11 cellular contexts compared by ENCODE assay signal in genomic region chr1:205351984-205352713, GRCh38. TPM values are rescaled to one million over a fixed set of nuclear protein-coding genes. Genes with fewer than 3 reads are reported as not detected.
DNase-seq lines count a peak whose midpoint lies in the region; ATAC-seq and TF ChIP-seq lines count a peak whose summit lies in the region.
"Had no signal": no experiment of that assay in that cellular context is flagged by ENCODE, and none has a peak within 500 bp of the region (broad histone marks: within the 10 kb centered on the region; RNA-seq: fewer than 3 reads in every experiment).

No MANE protein-coding gene starts in this region.

- TF ChIP-seq RAD21 in neural cell (conservative IDR thresholded peaks at IDR 0.05), result no peak

- 87 to 88% methylated on average over 11 of the region's 11 CpGs for WGBS in thyroid gland, 2 donors

- H4K20me1 ChIP-seq in neural cell (ENCODE audit: insufficient read depth), result no peaks in the 10 kb centered on the region

- H3F3A ChIP-seq in neural cell (ENCODE audit: insufficient read depth, low read length, poor library complexity, severe bottlenecking), result peaks cover 9% of the 10 kb centered on the region

- H3K9ac ChIP-seq in neural cell (ENCODE audit: low read length), result peak overlapping the region; percentile 45

- DNase-seq in H4 (ENCODE audit: low spot score) (peak; percentile 37), NCI-H2171 treated with DMSO at 0.1 percent for 48 hours (lab: John Stamatoyannopoulos, UW) (peak; percentile 99), thyroid gland (no peak), lower lobe of right lung (no peak)
- DNase-seq: activated effector memory CD4-positive, alpha-beta T cell treated with anti-CD3 and anti-CD28 coated beads, Interleukin-2, amount 50 U/mL, for 16 hours; stimulated activated CD4-positive, alpha-beta T cell treated with anti-CD3 and anti-CD28 coated beads, Interleukin-2, amount 100 ng/mL, for 48 hours had no signal

- H3K4me2 ChIP-seq in neural cell (ENCODE audit: low read length), result no peak overlapping the region

- H3K36me3 ChIP-seq in neural cell (ENCODE audit: insufficient read depth, low read length) (no peaks in the 10 kb centered on the region), thyroid gland (no peaks in the 10 kb centered on the region), lower lobe of right lung (no peaks in the 10 kb centered on the region)

- no peaks in the 10 kb centered on the region for H3K27me3 Mint-ChIP-seq in brain

- H3K27ac ChIP-seq in neural cell (ENCODE audit: low read length) (peak overlapping the region; percentile 60), thyroid gland (no peak overlapping the region), lower lobe of right lung (no peak overlapping the region)

- H3K79me2 ChIP-seq in neural cell (replicated peaks; ENCODE audit: insufficient read depth, low read length), result peaks cover 6% of the 10 kb centered on the region

- ATAC-seq in lower lobe of right lung (no peak), HG03139 (IDR thresholded peaks at IDR 0.05; ENCODE audit: unreplicated experiment) (no peak), GM21723 (IDR thresholded peaks at IDR 0.05; ENCODE audit: unreplicated experiment) (no peak)

- H3K36me3 Mint-ChIP-seq in brain, result no peaks in the 10 kb centered on the region

- H3K4me1 ChIP-seq in thyroid gland, result peaks cover 8 to 16% of the 10 kb centered on the region in 2 donors
- H3K4me1 ChIP-seq in lower lobe of right lung, result peaks cover 9% of the 10 kb centered on the region

- H3K9me3 ChIP-seq in neural cell (ENCODE audit: low read length) (no peaks in the 10 kb centered on the region), thyroid gland (no peaks in the 10 kb centered on the region), lower lobe of right lung (no peaks in the 10 kb centered on the region)

- no peak overlapping the region for H3K4me3 ChIP-seq in neural cell (ENCODE audit: low read length)
- H3K4me3 ChIP-seq in thyroid gland (replicated peaks in 1 of 3), result no peak overlapping the region
- no peak overlapping the region for H3K4me3 ChIP-seq in lower lobe of right lung

- peaks cover 100% of the 10 kb centered on the region for H3K4me1 Mint-ChIP-seq in brain

- intact Hi-C loops in thyroid gland (cut with DNase I), result loop anchor here (5.0 kb wide), 1 partner anchor 135 kb away; no protein-coding TSS in a partner anchor
- intact Hi-C loops in lower lobe of right lung (cut with DNase I), result no loop called here

- TF ChIP-seq POLR2A in thyroid gland (IDR thresholded peaks at IDR 0.05), result no peak

- peak overlapping the region; percentile 16 to 90 (median 62) for H3K4me3 Mint-ChIP-seq in brain

- peaks cover 0 to 4% (median 0%) of the 10 kb centered on the region in 5 experiments for H3K9me3 Mint-ChIP-seq in brain

- TF ChIP-seq CTCF in brain (conservative IDR thresholded peaks at IDR 0.05) (no peak), neural cell (IDR thresholded peaks at IDR 0.05; ENCODE audit: poor library complexity, severe bottlenecking) (no peak), thyroid gland (IDR thresholded peaks at IDR 0.05) (no peak), lower lobe of right lung (IDR thresholded peaks at IDR 0.05) (no peak)

- no peaks in the 10 kb centered on the region for H3K27me3 ChIP-seq in neural cell (ENCODE audit: insufficient read depth, low read depth, low read length)
- no peaks in the 10 kb centered on the region for H3K27me3 ChIP-seq in thyroid gland
- H3K27me3 ChIP-seq in lower lobe of right lung (ENCODE audit: low read depth), result peaks cover 11% of the 10 kb centered on the region

- no peaks in the 10 kb centered on the region for H3K9me2 ChIP-seq in neural cell (ENCODE audit: insufficient read depth, low read length)

- TF ChIP-seq EP300 in neural cell (conservative IDR thresholded peaks at IDR 0.05; ENCODE audit: poor library complexity, severe bottlenecking), result no peak

- H3K27ac Mint-ChIP-seq in brain, result peak overlapping the region; percentile 89 to 99 (median 98)

- peak overlapping the region; percentile 47 for H2AFZ ChIP-seq in neural cell (ENCODE audit: low read depth, low read length)

TF ChIP-seq in neural cell, 6 proteins besides CTCF, POLR2A, EP300 and RAD21:
- TF ChIP-seq REST (IDR thresholded peaks at IDR 0.05; ENCODE audit: borderline replicate concordance) (no peak), POLR2AphosphoS5 (IDR thresholded peaks at IDR 0.05) (peak; percentile 37)

RNA-seq across cellular contexts. Expression of gene KLHDC8A, which starts 4.6 kb away (rescaled TPM):
- total RNA-seq in H4 (2014; rRNA removed; shearing (Covaris generic)), result not detected in 2 replicates
- polyA plus RNA-seq in brain (ENCODE audit: insufficient read depth, low read depth, low replicate concordance) (11.4 TPM), neural cell (7.7 and 11.7 TPM in 2 replicates)
- polyA minus RNA-seq in neural cell, result 4.4 TPM in 2 replicates
- total RNA-seq in thyroid gland (1 to 10 TPM; 1.1 to 2.0 (median 1.5) TPM), lower lobe of right lung (0.97 TPM)
- total RNA-seq: ureter had no signal

RNA-seq across cellular contexts. Expression of gene NUAK2, which starts 30.6 kb away (rescaled TPM):
- total RNA-seq in H4 (2014; rRNA removed; shearing (Covaris generic)), result 0.92 and 1.0 TPM in 2 replicates
- polyA plus RNA-seq in brain (ENCODE audit: insufficient read depth, low read depth, low replicate concordance), result 14.4 TPM
- 1.4 and 2.9 TPM in 2 replicates for polyA plus RNA-seq in neural cell
- 2.5 and 3.2 TPM in 2 replicates for polyA minus RNA-seq in neural cell
- 10 to 100 TPM; 16.8 to 41.0 (median 26.8) TPM for total RNA-seq in thyroid gland
- 6.8 TPM for total RNA-seq in lower lobe of right lung

Comparison
In these comparisons a context has a peak if more than half of its experiments do, and no peak if none do; other contexts are left out.
1. DNase-seq: peak in H4 (single experiment) and NCI-H2171 treated with DMSO at 0.1 percent for 48 hours (single experiment); none in thyroid gland (0 of 2) and lower lobe of right lung (single experiment).